Comparison of ENCODE assay signal across 20 cellular contexts in genomic region chr22:29443861-29444431, GRCh38. TPM values are rescaled to one million over a fixed set of nuclear protein-coding genes. Genes with fewer than 3 reads are reported as not detected.
A peak's percentile ranks its signal among the peaks of the same experiment; 100 is the strongest.
DNase-seq lines count a peak whose midpoint lies in the region; FAIRE-seq and TF ChIP-seq lines count a peak whose summit lies in the region.
"Had no signal": no experiment of that assay in that cellular context is flagged by ENCODE, and none has a peak within 500 bp of the region (broad histone marks: within the 10 kb centered on the region; RNA-seq: fewer than 3 reads in every experiment).

No MANE protein-coding gene starts in this region.

- no peaks in the 10 kb centered on the region for H3K9me3 Mint-ChIP-seq in MCF 10A (ENCODE audit: unreplicated experiment)
- H3K9me3 Mint-ChIP-seq in activated CD4-positive, alpha-beta memory T cell treated with anti-CD3 and anti-CD28 coated beads, Interleukin-2, amount 10 ng/mL, durations not matched to agents 7 days and 5 days, result no peaks in the 10 kb centered on the region

- FAIRE-seq in urothelium cell line (lab: Jason Lieb, UNC), result no peak
- FAIRE-seq: A204.1 had no signal

- H4K20me1 ChIP-seq in mammary epithelial cell (ENCODE audit: insufficient read depth, low read length), result no peaks in the 10 kb centered on the region

- no peak overlapping the region for H3K27ac ChIP-seq in mammary epithelial cell (ENCODE audit: insufficient read depth, low read depth, low read length)
- H3K27ac ChIP-seq: Peyer's patch, SJCRH30 had no signal

- H3K79me2 ChIP-seq in mammary epithelial cell (ENCODE audit: insufficient read depth, low read length), result no peaks in the 10 kb centered on the region

- CTCF ChIA-PET in MCF 10A (lab: Yijun Ruan, JAX), result no interaction called here
- CTCF ChIA-PET in mammary epithelial cell (lab: Charles Lee; ENCODE audit: low non-redundant PET), result no interaction called here
- CTCF ChIA-PET in activated CD4-positive, alpha-beta memory T cell treated with anti-CD3 and anti-CD28 coated beads, Interleukin-2, amount 10 ng/mL, durations not matched to agents 7 days and 5 days (lab: Charles Lee), result no interaction called here

- H3K4me1 ChIP-seq in mammary epithelial cell (ENCODE audit: insufficient read depth, low read length), result peaks cover 9% of the 10 kb centered on the region
- H3K4me1 ChIP-seq in adipocyte (ENCODE audit: control insufficient read depth, insufficient read depth, low read length), result peaks cover 5% of the 10 kb centered on the region
- H3K4me1 ChIP-seq: BE2C, Peyer's patch had no signal

- no peak overlapping the region for H3K4me2 ChIP-seq in mammary epithelial cell (ENCODE audit: insufficient read depth, low read depth, low read length)

- dilution Hi-C loops in mammary epithelial cell (cut with HindIII; ENCODE audit: low sequenced_read_pairs), result no loop called here

- no peak overlapping the region for H3K27ac Mint-ChIP-seq in MCF 10A (ENCODE audit: low read depth, unreplicated experiment)
- no peak overlapping the region for H3K27ac Mint-ChIP-seq in activated CD4-positive, alpha-beta memory T cell treated with anti-CD3 and anti-CD28 coated beads, Interleukin-2, amount 10 ng/mL, durations not matched to agents 7 days and 5 days

- H3K27me3 Mint-ChIP-seq in MCF 10A (ENCODE audit: insufficient read depth, unreplicated experiment), result no peaks in the 10 kb centered on the region
- H3K27me3 Mint-ChIP-seq in activated CD4-positive, alpha-beta memory T cell treated with anti-CD3 and anti-CD28 coated beads, Interleukin-2, amount 10 ng/mL, durations not matched to agents 7 days and 5 days, result peaks cover 15% of the 10 kb centered on the region

- peak; percentile 23 for DNase-seq in MCF 10A (ENCODE audit: unreplicated experiment)
- no peak for DNase-seq in mammary epithelial cell
- DNase-seq in adipocyte (ENCODE audit: low read depth), result peak; percentile 37
- peak; percentile 24 for DNase-seq in mesenteric fat pad (ENCODE audit: low spot score)
- DNase-seq in urothelium cell line (ENCODE audit: low spot score), result peak; percentile 33
- no peak for DNase-seq in GM19240 (ENCODE audit: insufficient read length, low spot score)
- DNase-seq in NCI-H526 treated with DMSO at 0.1 percent for 48 hours (lab: John Stamatoyannopoulos, UW), result no peak
- no peak for DNase-seq in activated CD4-positive, alpha-beta memory T cell treated with anti-CD3 and anti-CD28 coated beads, Interleukin-2, amount 10 ng/mL, durations not matched to agents 7 days and 5 days
- DNase-seq: BE2C, EL, GOT3, Kasumi-1, NCI-H1092, NCI-H1436 treated with DMSO at 0.1 percent for 48 hours, NCI-H1930, NCI-H748 treated with DMSO at 0.1 percent for 48 hours, Peyer's patch, SJCRH30 had no signal

- H2AFZ ChIP-seq in mammary epithelial cell (ENCODE audit: low read depth, low read length), result no peak overlapping the region

- no peak overlapping the region for H3K9ac ChIP-seq in mammary epithelial cell (ENCODE audit: insufficient read depth, low read length)
- no peak overlapping the region for H3K9ac ChIP-seq in adipocyte (ENCODE audit: low read length)

- in situ Hi-C loops in mammary epithelial cell (cut with MboI; ENCODE audit: low sequenced_read_pairs in 2 of 2), result no loop called here

- TF ChIP-seq CTCF in MCF 10A (IDR thresholded peaks at IDR 0.05; ENCODE audit: unreplicated experiment), result no peak
- no peak for TF ChIP-seq CTCF in mammary epithelial cell (conservative IDR thresholded peaks at IDR 0.05 in 1 of 2, IDR thresholded peaks at IDR 0.05 in 1 of 2; ENCODE audit: extremely low read depth in 1 of 2, insufficient read depth in 1 of 2, low read depth in 1 of 2, low read length in 2 of 2)

- POLR2A ChIA-PET in MCF 10A (lab: Yijun Ruan, JAX), result no interaction called here
- POLR2A ChIA-PET in activated CD4-positive, alpha-beta memory T cell treated with anti-CD3 and anti-CD28 coated beads, Interleukin-2, amount 10 ng/mL, durations not matched to agents 7 days and 5 days (lab: Charles Lee), result no interaction called here

- H3K27me3 ChIP-seq in mammary epithelial cell (ENCODE audit: insufficient read depth, low read length) (no peaks in the 10 kb centered on the region), adipocyte (replicated peaks; ENCODE audit: control insufficient read depth, insufficient read depth, low read length) (no peaks in the 10 kb centered on the region)
- H3K27me3 ChIP-seq: BE2C, Peyer's patch, SJCRH30 had no signal

- H3K36me3 Mint-ChIP-seq in MCF 10A (ENCODE audit: insufficient read depth, unreplicated experiment), result no peaks in the 10 kb centered on the region
- H3K36me3 Mint-ChIP-seq in activated CD4-positive, alpha-beta memory T cell treated with anti-CD3 and anti-CD28 coated beads, Interleukin-2, amount 10 ng/mL, durations not matched to agents 7 days and 5 days (ENCODE audit: low read depth), result no peaks in the 10 kb centered on the region

- peaks cover 17% of the 10 kb centered on the region for H3K4me1 Mint-ChIP-seq in MCF 10A (ENCODE audit: insufficient read depth, unreplicated experiment)
- no peaks in the 10 kb centered on the region for H3K4me1 Mint-ChIP-seq in activated CD4-positive, alpha-beta memory T cell treated with anti-CD3 and anti-CD28 coated beads, Interleukin-2, amount 10 ng/mL, durations not matched to agents 7 days and 5 days

- intact Hi-C loops in MCF 10A (cut with micrococcal nuclease), result no loop called here
- intact Hi-C loops in mammary epithelial cell (cut with micrococcal nuclease), result no loop called here

- no TSS peak for BruUV-seq in MCF 10A (replicated peaks; lab: Mats Ljungman, UMichigan)
- BruUV-seq in mammary epithelial cell (replicated peaks; lab: Mats Ljungman, UMichigan), result no TSS peak

- H3K9me3 ChIP-seq in mammary epithelial cell (replicated peaks; ENCODE audit: insufficient read depth, low read length), result no peaks in the 10 kb centered on the region
- H3K9me3 ChIP-seq in adipocyte (ENCODE audit: control insufficient read depth, low read length), result no peaks in the 10 kb centered on the region
- H3K9me3 ChIP-seq: BE2C, Peyer's patch, SJCRH30 had no signal

- H3K4me3 ChIP-seq in mammary epithelial cell (replicated peaks in 1 of 3; ENCODE audit: insufficient read depth in 1 of 3, low read depth in 2 of 3, low read length in 3 of 3), result no peak overlapping the region
- H3K4me3 ChIP-seq in adipocyte (ENCODE audit: low read length), result no peak overlapping the region
- H3K4me3 ChIP-seq: Peyer's patch, SJCRH30 had no signal

- H3K36me3 ChIP-seq in mammary epithelial cell (ENCODE audit: insufficient read depth, low read length), result no peaks in the 10 kb centered on the region
- no peaks in the 10 kb centered on the region for H3K36me3 ChIP-seq in adipocyte (ENCODE audit: control insufficient read depth, insufficient read depth, low read length, severe bottlenecking)
- H3K36me3 ChIP-seq: BE2C, Peyer's patch, SJCRH30 had no signal

- WGBS in mammary epithelial cell (ENCODE audit: low coverage, missing lambda C conversion rate), result 60% methylated on average over 9 of the region's 9 CpGs

- H3K4me3 Mint-ChIP-seq in MCF 10A (ENCODE audit: unreplicated experiment), result no peak overlapping the region
- no peak overlapping the region for H3K4me3 Mint-ChIP-seq in activated CD4-positive, alpha-beta memory T cell treated with anti-CD3 and anti-CD28 coated beads, Interleukin-2, amount 10 ng/mL, durations not matched to agents 7 days and 5 days

RNA-seq across cellular contexts. Expression of gene RFPL1, which starts 5.6 kb away (rescaled TPM):
- total RNA-seq in MCF 10A (2022) (not detected in 2 replicates), mammary epithelial cell (not detected), mesenteric fat pad (not detected)
- polyA plus RNA-seq in mammary epithelial cell, result not detected
- polyA minus RNA-seq in mammary epithelial cell, result not detected
- total RNA-seq in activated CD4-positive, alpha-beta memory T cell treated with anti-CD3 and anti-CD28 coated beads, Interleukin-2, amount 10 ng/mL, durations not matched to agents 7 days and 5 days, result not detected
- total RNA-seq: NCI-H460, Peyer's patch, SJCRH30 had no signal

RNA-seq across cellular contexts. Expression of gene NEFH, which starts 36.1 kb away (rescaled TPM):
- not detected in 2 replicates for total RNA-seq in MCF 10A (2022)
- total RNA-seq in mammary epithelial cell, result under 1 TPM; 0.07 to 0.17 TPM
- polyA plus RNA-seq in mammary epithelial cell, result 4.7 TPM
- polyA minus RNA-seq in mammary epithelial cell, result 3.5 TPM
- total RNA-seq in mesenteric fat pad, result 0.87 TPM
- 1 to 10 TPM; 2.7 to 2.9 TPM for total RNA-seq in activated CD4-positive, alpha-beta memory T cell treated with anti-CD3 and anti-CD28 coated beads, Interleukin-2, amount 10 ng/mL, durations not matched to agents 7 days and 5 days
- total RNA-seq: SJCRH30 had no signal

RNA-seq across cellular contexts. Expression of gene AP1B1, which starts 55.6 kb away (rescaled TPM):
- total RNA-seq in MCF 10A (2022) (67.3 and 69.5 TPM in 2 replicates), mammary epithelial cell (10 to 100 TPM; 68.8 to 87.5 TPM), mesenteric fat pad (89.3 TPM)
- polyA plus RNA-seq in mammary epithelial cell, result 94.0 TPM
- 285 TPM for polyA minus RNA-seq in mammary epithelial cell
- 10 to 100 TPM; 70.2 to 71.4 TPM for total RNA-seq in activated CD4-positive, alpha-beta memory T cell treated with anti-CD3 and anti-CD28 coated beads, Interleukin-2, amount 10 ng/mL, durations not matched to agents 7 days and 5 days

Comparison
In these comparisons a context has a peak if more than half of its experiments do, and no peak if none do; other contexts are left out.
1. DNase-seq: peak in MCF 10A (single experiment), adipocyte (single experiment), mesenteric fat pad (single experiment) and urothelium cell line (single experiment); none in mammary epithelial cell (single experiment), GM19240 (single experiment), NCI-H526 treated with DMSO at 0.1 percent for 48 hours (single experiment) and activated CD4-positive, alpha-beta memory T cell treated with anti-CD3 and anti-CD28 coated beads, Interleukin-2, amount 10 ng/mL, durations not matched to agents 7 days and 5 days (single experiment).